Comparison of ENCODE assay signal across 20 cellular contexts in the genomic region with DNA sequence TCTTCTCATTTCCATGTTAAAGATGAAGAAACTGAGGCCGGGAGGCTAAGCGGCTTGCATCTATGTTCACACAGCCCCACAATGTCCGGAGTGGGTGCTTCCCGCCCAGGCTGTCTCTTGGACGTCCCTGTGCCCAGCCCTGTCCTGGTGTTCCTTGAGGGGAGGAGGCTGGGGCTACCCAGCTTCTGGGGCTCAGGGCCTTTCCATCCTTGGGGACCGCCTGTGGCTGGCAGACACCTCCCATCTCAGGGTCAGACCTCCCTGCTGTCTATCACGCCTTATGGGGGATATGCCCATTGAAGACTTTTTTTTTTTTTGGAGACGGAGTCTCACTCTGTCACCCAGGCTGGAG.
"Had no signal": no experiment of that assay in that cellular context is flagged by ENCODE, and none has a peak within 500 bp of the region (broad histone marks: within the 10 kb centered on the region; RNA-seq: fewer than 3 reads in every experiment).

No MANE protein-coding gene starts in this region.

- H3K9me3 Mint-ChIP-seq: activated naive CD4-positive, alpha-beta T cell treated with anti-CD3 and anti-CD28 coated beads, Interleukin-2, amount 50 U/mL, for 72 hours; dendritic cell treated with granulocyte-macrophage colony-stimulating factor and Interleukin-4, amounts not matched to agents 40 ng/mL and 50 ng/mL, for 4 days; effector memory CD8-positive, alpha-beta T cell; mesothelial cell of epicardium; natural killer cell treated with Interleukin-12 subunit alpha and Interleukin-12 subunit beta and Interleukin-15 and Interleukin-18, amount 100 ng/mL, for 72 hours; stimulated activated naive CD8-positive, alpha-beta T cell treated with anti-CD3 and anti-CD28 coated beads, Interleukin-15, Interleukin-2, amounts not matched to agents 100 ng/mL and 50 ng/mL, for 24 hours had no signal

- FAIRE-seq: astrocyte had no signal

- H3K36me3 ChIP-seq: adrenal gland, breast epithelium, suprapubic skin had no signal

- H3K9me3 ChIP-seq: adrenal gland, breast epithelium, suprapubic skin had no signal

- H3K4me1 ChIP-seq: breast epithelium had no signal

- H3K36me3 Mint-ChIP-seq: activated naive CD4-positive, alpha-beta T cell treated with anti-CD3 and anti-CD28 coated beads, Interleukin-2, amount 50 U/mL, for 72 hours; mesothelial cell of epicardium; natural killer cell treated with Interleukin-12 subunit alpha and Interleukin-12 subunit beta and Interleukin-15 and Interleukin-18, amount 100 ng/mL, for 72 hours had no signal

- H3K27ac ChIP-seq: adrenal gland, breast epithelium, suprapubic skin had no signal

- H3K4me3 Mint-ChIP-seq: dendritic cell treated with granulocyte-macrophage colony-stimulating factor and Interleukin-4, amounts not matched to agents 40 ng/mL and 50 ng/mL, for 4 days; effector memory CD8-positive, alpha-beta T cell; mesothelial cell of epicardium; natural killer cell treated with Interleukin-12 subunit alpha and Interleukin-12 subunit beta and Interleukin-15 and Interleukin-18, amount 100 ng/mL, for 72 hours; stimulated activated naive CD8-positive, alpha-beta T cell treated with anti-CD3 and anti-CD28 coated beads, Interleukin-15, Interleukin-2, amounts not matched to agents 100 ng/mL and 50 ng/mL, for 24 hours had no signal

- DNase-seq: activated CD4-positive, CD25-positive, alpha-beta regulatory T cell treated with anti-CD3 and anti-CD28 coated beads, Interleukin-2, amount 50 U/mL, for 72 hours; activated gamma-delta T cell; cerebellar nuclear complex; effector memory CD8-positive, alpha-beta T cell; occipital lobe; T-helper 1 cell; T1000; trophoblast cell had no signal

- ATAC-seq: activated naive CD4-positive, alpha-beta T cell treated with anti-CD3 and anti-CD28 coated beads, Interleukin-2, amount 50 U/mL, for 72 hours; effector memory CD8-positive, alpha-beta T cell; left colon; natural killer cell treated with Interleukin-12 subunit alpha and Interleukin-12 subunit beta and Interleukin-15 and Interleukin-18, amount 100 ng/mL, for 72 hours had no signal

- H3K27ac Mint-ChIP-seq: activated naive CD4-positive, alpha-beta T cell treated with anti-CD3 and anti-CD28 coated beads, Interleukin-2, amount 50 U/mL, for 72 hours; dendritic cell treated with granulocyte-macrophage colony-stimulating factor and Interleukin-4, amounts not matched to agents 40 ng/mL and 50 ng/mL, for 4 days; effector memory CD8-positive, alpha-beta T cell; mesothelial cell of epicardium; natural killer cell treated with Interleukin-12 subunit alpha and Interleukin-12 subunit beta and Interleukin-15 and Interleukin-18, amount 100 ng/mL, for 72 hours; progenitor cell of endocrine pancreas; stimulated activated naive CD8-positive, alpha-beta T cell treated with anti-CD3 and anti-CD28 coated beads, Interleukin-15, Interleukin-2, amounts not matched to agents 100 ng/mL and 50 ng/mL, for 24 hours had no signal

- H3K4me3 ChIP-seq: adrenal gland, lung had no signal
